Comparison of ENCODE assay signal across 1 cellular context in genomic region chr13:97221989-97222700, GRCh38.
TF ChIP-seq lines count a peak whose summit lies in the region.

A gene with protein sequence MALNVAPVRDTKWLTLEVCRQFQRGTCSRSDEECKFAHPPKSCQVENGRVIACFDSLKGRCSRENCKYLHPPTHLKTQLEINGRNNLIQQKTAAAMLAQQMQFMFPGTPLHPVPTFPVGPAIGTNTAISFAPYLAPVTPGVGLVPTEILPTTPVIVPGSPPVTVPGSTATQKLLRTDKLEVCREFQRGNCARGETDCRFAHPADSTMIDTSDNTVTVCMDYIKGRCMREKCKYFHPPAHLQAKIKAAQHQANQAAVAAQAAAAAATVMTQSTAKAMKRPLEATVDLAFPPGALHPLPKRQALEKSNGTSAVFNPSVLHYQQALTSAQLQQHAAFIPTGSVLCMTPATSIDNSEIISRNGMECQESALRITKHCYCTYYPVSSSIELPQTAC (plus strand): TSS chr13:97222333. CDS start chr13:97276236, 53,903 bp downstream.

TF ChIP-seq in HepG2, 621 proteins besides CTCF, POLR2A, EP300 and RAD21 (continued from another document and continues in another):
- TF ChIP-seq, protein P1, sequence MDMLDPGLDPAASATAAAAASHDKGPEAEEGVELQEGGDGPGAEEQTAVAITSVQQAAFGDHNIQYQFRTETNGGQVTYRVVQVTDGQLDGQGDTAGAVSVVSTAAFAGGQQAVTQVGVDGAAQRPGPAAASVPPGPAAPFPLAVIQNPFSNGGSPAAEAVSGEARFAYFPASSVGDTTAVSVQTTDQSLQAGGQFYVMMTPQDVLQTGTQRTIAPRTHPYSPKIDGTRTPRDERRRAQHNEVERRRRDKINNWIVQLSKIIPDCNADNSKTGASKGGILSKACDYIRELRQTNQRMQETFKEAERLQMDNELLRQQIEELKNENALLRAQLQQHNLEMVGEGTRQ (IDR thresholded peaks at IDR 0.05; ENCODE audit: low read depth, low read length): no peak
- TF ChIP-seq, protein P1 (CRISPR knock-in tag; IDR thresholded peaks at IDR 0.05; ENCODE audit: borderline replicate concordance): no peak
- peak; percentile 95 for TF ChIP-seq ZFAT (CRISPR knock-in tag; conservative IDR thresholded peaks at IDR 0.05)
- TF ChIP-seq RARA (CRISPR knock-in tag; IDR thresholded peaks at IDR 0.05): peak; percentile 43; the same call in 1 of the 2 replicates
- TF ChIP-seq, protein P2, sequence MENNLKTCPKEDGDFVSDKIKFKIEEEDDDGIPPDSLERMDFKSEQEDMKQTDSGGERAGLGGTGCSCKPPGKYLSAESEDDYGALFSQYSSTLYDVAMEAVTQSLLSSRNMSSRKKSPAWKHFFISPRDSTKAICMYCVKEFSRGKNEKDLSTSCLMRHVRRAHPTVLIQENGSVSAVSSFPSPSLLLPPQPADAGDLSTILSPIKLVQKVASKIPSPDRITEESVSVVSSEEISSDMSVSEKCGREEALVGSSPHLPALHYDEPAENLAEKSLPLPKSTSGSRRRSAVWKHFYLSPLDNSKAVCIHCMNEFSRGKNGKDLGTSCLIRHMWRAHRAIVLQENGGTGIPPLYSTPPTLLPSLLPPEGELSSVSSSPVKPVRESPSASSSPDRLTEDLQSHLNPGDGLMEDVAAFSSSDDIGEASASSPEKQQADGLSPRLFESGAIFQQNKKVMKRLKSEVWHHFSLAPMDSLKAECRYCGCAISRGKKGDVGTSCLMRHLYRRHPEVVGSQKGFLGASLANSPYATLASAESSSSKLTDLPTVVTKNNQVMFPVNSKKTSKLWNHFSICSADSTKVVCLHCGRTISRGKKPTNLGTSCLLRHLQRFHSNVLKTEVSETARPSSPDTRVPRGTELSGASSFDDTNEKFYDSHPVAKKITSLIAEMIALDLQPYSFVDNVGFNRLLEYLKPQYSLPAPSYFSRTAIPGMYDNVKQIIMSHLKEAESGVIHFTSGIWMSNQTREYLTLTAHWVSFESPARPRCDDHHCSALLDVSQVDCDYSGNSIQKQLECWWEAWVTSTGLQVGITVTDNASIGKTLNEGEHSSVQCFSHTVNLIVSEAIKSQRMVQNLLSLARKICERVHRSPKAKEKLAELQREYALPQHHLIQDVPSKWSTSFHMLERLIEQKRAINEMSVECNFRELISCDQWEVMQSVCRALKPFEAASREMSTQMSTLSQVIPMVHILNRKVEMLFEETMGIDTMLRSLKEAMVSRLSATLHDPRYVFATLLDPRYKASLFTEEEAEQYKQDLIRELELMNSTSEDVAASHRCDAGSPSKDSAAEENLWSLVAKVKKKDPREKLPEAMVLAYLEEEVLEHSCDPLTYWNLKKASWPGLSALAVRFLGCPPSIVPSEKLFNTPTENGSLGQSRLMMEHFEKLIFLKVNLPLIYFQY (CRISPR knock-in tag; IDR thresholded peaks at IDR 0.05; ENCODE audit: borderline replicate concordance): no peak
- no peak for TF ChIP-seq ZNF326 (CRISPR knock-in tag; IDR thresholded peaks at IDR 0.05; ENCODE audit: borderline replicate concordance)
- no peak for TF ChIP-seq NONO (IDR thresholded peaks at IDR 0.05)
- no peak for TF ChIP-seq NONO (CRISPR knock-in tag; conservative IDR thresholded peaks at IDR 0.05)
- TF ChIP-seq HDAC2 (CRISPR knock-in tag; IDR thresholded peaks at IDR 0.05): 0 out of 2 replicates have a peak, but pooled peaks have one; percentile 45
- TF ChIP-seq, protein P3, sequence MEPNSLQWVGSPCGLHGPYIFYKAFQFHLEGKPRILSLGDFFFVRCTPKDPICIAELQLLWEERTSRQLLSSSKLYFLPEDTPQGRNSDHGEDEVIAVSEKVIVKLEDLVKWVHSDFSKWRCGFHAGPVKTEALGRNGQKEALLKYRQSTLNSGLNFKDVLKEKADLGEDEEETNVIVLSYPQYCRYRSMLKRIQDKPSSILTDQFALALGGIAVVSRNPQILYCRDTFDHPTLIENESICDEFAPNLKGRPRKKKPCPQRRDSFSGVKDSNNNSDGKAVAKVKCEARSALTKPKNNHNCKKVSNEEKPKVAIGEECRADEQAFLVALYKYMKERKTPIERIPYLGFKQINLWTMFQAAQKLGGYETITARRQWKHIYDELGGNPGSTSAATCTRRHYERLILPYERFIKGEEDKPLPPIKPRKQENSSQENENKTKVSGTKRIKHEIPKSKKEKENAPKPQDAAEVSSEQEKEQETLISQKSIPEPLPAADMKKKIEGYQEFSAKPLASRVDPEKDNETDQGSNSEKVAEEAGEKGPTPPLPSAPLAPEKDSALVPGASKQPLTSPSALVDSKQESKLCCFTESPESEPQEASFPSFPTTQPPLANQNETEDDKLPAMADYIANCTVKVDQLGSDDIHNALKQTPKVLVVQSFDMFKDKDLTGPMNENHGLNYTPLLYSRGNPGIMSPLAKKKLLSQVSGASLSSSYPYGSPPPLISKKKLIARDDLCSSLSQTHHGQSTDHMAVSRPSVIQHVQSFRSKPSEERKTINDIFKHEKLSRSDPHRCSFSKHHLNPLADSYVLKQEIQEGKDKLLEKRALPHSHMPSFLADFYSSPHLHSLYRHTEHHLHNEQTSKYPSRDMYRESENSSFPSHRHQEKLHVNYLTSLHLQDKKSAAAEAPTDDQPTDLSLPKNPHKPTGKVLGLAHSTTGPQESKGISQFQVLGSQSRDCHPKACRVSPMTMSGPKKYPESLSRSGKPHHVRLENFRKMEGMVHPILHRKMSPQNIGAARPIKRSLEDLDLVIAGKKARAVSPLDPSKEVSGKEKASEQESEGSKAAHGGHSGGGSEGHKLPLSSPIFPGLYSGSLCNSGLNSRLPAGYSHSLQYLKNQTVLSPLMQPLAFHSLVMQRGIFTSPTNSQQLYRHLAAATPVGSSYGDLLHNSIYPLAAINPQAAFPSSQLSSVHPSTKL (CRISPR knock-in tag; IDR thresholded peaks at IDR 0.05): peak; percentile 51; the same call in 1 of the 2 replicates
- TF ChIP-seq SCMH1 (CRISPR knock-in tag; IDR thresholded peaks at IDR 0.05; ENCODE audit: borderline replicate concordance): no peak
- TF ChIP-seq ZNF251 (CRISPR knock-in tag; IDR thresholded peaks at IDR 0.05): no peak
- TF ChIP-seq YY1 (IDR thresholded peaks at IDR 0.05; ENCODE audit: insufficient read depth, insufficient replicate concordance, low read depth, low read length): no peak
- TF ChIP-seq NFATC3 (CRISPR knock-in tag; IDR thresholded peaks at IDR 0.05): 0 out of 2 replicates have a peak, but pooled peaks have one; percentile 40
- peak; percentile 42; the same call in 1 of the 2 replicates for TF ChIP-seq ARID3A (IDR thresholded peaks at IDR 0.05; ENCODE audit: low read depth, low read length)
- TF ChIP-seq SMARCE1 (IDR thresholded peaks at IDR 0.05; ENCODE audit: borderline replicate concordance): no peak
- TF ChIP-seq LCORL (IDR thresholded peaks at IDR 0.05): no peak
- no peak for TF ChIP-seq LCORL (CRISPR knock-in tag; IDR thresholded peaks at IDR 0.05)
- no peak; the same call in 1 of the 2 replicates for TF ChIP-seq HIVEP1 (CRISPR knock-in tag; IDR thresholded peaks at IDR 0.05)
- TF ChIP-seq ZNF703 (CRISPR knock-in tag; IDR thresholded peaks at IDR 0.05; ENCODE audit: borderline replicate concordance): no peak
- no peak for TF ChIP-seq ZNF180 (CRISPR knock-in tag; IDR thresholded peaks at IDR 0.05; ENCODE audit: borderline replicate concordance, low read depth)
- TF ChIP-seq KLF16 (CRISPR knock-in tag; IDR thresholded peaks at IDR 0.05): peak in 1 of 2 experiments; percentile 77; a peak in 1 of 4 replicates
- TF ChIP-seq POGZ (CRISPR knock-in tag; IDR thresholded peaks at IDR 0.05): peak; percentile 61
- TF ChIP-seq, protein P4, sequence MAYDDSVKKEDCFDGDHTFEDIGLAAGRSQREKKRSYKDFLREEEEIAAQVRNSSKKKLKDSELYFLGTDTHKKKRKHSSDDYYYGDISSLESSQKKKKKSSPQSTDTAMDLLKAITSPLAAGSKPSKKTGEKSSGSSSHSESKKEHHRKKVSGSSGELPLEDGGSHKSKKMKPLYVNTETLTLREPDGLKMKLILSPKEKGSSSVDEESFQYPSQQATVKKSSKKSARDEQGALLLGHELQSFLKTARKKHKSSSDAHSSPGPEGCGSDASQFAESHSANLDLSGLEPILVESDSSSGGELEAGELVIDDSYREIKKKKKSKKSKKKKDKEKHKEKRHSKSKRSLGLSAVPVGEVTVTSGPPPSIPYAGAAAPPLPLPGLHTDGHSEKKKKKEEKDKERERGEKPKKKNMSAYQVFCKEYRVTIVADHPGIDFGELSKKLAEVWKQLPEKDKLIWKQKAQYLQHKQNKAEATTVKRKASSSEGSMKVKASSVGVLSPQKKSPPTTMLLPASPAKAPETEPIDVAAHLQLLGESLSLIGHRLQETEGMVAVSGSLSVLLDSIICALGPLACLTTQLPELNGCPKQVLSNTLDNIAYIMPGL (CRISPR knock-in tag; IDR thresholded peaks at IDR 0.05; ENCODE audit: borderline replicate concordance in 1 of 2, low read depth in 1 of 2): peak; percentile 14 to 44; a peak in 2 of 4 replicates
- TF ChIP-seq TAF1 (CRISPR knock-in tag; IDR thresholded peaks at IDR 0.05): peak; percentile 92
- peak; percentile 92 for TF ChIP-seq SAP130 (CRISPR knock-in tag; IDR thresholded peaks at IDR 0.05; ENCODE audit: low read depth)
- no peak for TF ChIP-seq ZHX1 (CRISPR knock-in tag; IDR thresholded peaks at IDR 0.05; ENCODE audit: low read depth)
- TF ChIP-seq DRAP1 (CRISPR knock-in tag; IDR thresholded peaks at IDR 0.05): peak; percentile 98
- peak; percentile 51; the same call in 1 of the 2 replicates for TF ChIP-seq ZSCAN5A (CRISPR knock-in tag; IDR thresholded peaks at IDR 0.05; ENCODE audit: borderline replicate concordance)
- TF ChIP-seq, protein P5, sequence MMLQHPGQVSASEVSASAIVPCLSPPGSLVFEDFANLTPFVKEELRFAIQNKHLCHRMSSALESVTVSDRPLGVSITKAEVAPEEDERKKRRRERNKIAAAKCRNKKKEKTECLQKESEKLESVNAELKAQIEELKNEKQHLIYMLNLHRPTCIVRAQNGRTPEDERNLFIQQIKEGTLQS (CRISPR knock-in tag; IDR thresholded peaks at IDR 0.05): no peak
- 0 out of 2 replicates have a peak, but pooled peaks have one; percentile 21 for TF ChIP-seq ZNF772 (CRISPR knock-in tag; IDR thresholded peaks at IDR 0.05)
- 0 out of 2 replicates have a peak, but pooled peaks have one; percentile 28 for TF ChIP-seq ZNF557 (CRISPR knock-in tag; IDR thresholded peaks at IDR 0.05)
- peak; percentile 94 for TF ChIP-seq RFXAP (CRISPR knock-in tag; IDR thresholded peaks at IDR 0.05; ENCODE audit: borderline replicate concordance)
